In the genomic region with DNA sequence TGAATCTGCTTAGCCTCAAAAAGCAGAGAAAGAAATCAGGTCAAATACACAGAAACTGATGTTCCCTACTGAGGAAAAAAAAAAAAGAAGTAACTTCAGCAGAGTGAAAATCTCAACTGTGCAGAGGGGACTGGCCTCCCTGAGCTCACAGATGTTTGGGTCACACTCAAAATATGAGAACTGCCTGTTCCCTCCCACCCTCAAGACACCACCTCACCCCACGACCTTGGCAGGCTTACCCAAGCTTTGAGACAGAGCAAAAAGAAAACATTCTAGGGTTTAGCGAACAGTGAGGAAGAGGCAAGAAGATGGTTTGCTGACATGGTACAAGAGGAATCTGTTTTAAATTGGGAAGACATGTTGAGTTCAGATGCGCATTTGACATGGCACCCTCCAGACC, we compare ENCODE assay signal across 1 cellular context.
TF ChIP-seq lines count a peak whose summit lies in the region.

No MANE protein-coding gene starts in this region.

TF ChIP-seq in SK-N-SH, 30 proteins besides CTCF, POLR2A, EP300 and RAD21 (continued from another document):
- TF ChIP-seq USF2 (IDR thresholded peaks at IDR 0.05; ENCODE audit: borderline replicate concordance, low read depth, low read length) = no peak
